24 cellular contexts compared by ENCODE assay signal in genomic region chr5:166338801-166339200, GRCh38.
"Had no signal": no experiment of that assay in that cellular context is flagged by ENCODE, and none has a peak within 500 bp of the region (broad histone marks: within the 10 kb centered on the region; RNA-seq: fewer than 3 reads in every experiment).

No MANE protein-coding gene starts in this region.

- H2AFZ ChIP-seq: hepatocyte, neural progenitor cell had no signal

- H3K27ac ChIP-seq: esophagus muscularis mucosa, gastroesophageal sphincter, hepatocyte, neural progenitor cell, right atrium auricular region, suprapubic skin, tibial artery, upper lobe of right lung had no signal

- H3K9ac ChIP-seq: neural progenitor cell had no signal

- H3K4me3 ChIP-seq: esophagus muscularis mucosa, gastroesophageal sphincter, hepatocyte, neural progenitor cell, right atrium auricular region, suprapubic skin, tibial artery, upper lobe of right lung had no signal

- DNase-seq: activated CD4-positive, alpha-beta T cell treated with anti-CD3 and anti-CD28 coated beads for 4 hours; activated CD4-positive, alpha-beta T cell treated with anti-CD3 and anti-CD28 coated beads, Interleukin-2, amount 50 U/mL, for 4 hours; activated CD4-positive, CD25-positive, alpha-beta regulatory T cell; activated gamma-delta T cell; activated naive CD4-positive, alpha-beta T cell treated with anti-CD3 and anti-CD28 coated beads, Interleukin-2, amount 10 ng/mL, durations not matched to agents 7 days and 5 days; activated naive CD8-positive, alpha-beta T cell treated with anti-CD3 and anti-CD28 coated beads, Interleukin-2, amount 10 ng/mL, durations not matched to agents 7 days and 5 days; amniotic stem cell; dermis blood vessel endothelial cell; effector CD4-positive, alpha-beta T cell; midbrain; natural killer cell; stimulated activated CD4-positive, alpha-beta T cell treated with anti-CD3 and anti-CD28 coated beads, Interleukin-15, amount 100 ng/mL, for 24 hours; stimulated activated CD4-positive, alpha-beta T cell treated with anti-CD3 and anti-CD28 coated beads, Interleukin-2, amount 100 ng/mL, for 24 hours; stimulated activated naive CD4-positive, alpha-beta T cell; tibial artery; upper lobe of right lung had no signal

- H3K4me2 ChIP-seq: hepatocyte, neural progenitor cell had no signal

- H3K4me1 ChIP-seq: esophagus muscularis mucosa, gastroesophageal sphincter, right atrium auricular region, suprapubic skin, tibial artery, upper lobe of right lung had no signal

- H3K9me3 ChIP-seq: esophagus muscularis mucosa, gastroesophageal sphincter, right atrium auricular region, suprapubic skin, tibial artery, upper lobe of right lung had no signal

- H3K27me3 ChIP-seq: esophagus muscularis mucosa, gastroesophageal sphincter, hepatocyte, neural progenitor cell, right atrium auricular region, suprapubic skin, tibial artery, upper lobe of right lung had no signal

- H3K79me2 ChIP-seq: hepatocyte had no signal

- FAIRE-seq: bronchial epithelial cell, colon had no signal

- H3K36me3 ChIP-seq: esophagus muscularis mucosa, gastroesophageal sphincter, neural progenitor cell, right atrium auricular region, suprapubic skin, tibial artery, upper lobe of right lung had no signal
